1 cellular context compared by ENCODE assay signal in the genomic region with DNA sequence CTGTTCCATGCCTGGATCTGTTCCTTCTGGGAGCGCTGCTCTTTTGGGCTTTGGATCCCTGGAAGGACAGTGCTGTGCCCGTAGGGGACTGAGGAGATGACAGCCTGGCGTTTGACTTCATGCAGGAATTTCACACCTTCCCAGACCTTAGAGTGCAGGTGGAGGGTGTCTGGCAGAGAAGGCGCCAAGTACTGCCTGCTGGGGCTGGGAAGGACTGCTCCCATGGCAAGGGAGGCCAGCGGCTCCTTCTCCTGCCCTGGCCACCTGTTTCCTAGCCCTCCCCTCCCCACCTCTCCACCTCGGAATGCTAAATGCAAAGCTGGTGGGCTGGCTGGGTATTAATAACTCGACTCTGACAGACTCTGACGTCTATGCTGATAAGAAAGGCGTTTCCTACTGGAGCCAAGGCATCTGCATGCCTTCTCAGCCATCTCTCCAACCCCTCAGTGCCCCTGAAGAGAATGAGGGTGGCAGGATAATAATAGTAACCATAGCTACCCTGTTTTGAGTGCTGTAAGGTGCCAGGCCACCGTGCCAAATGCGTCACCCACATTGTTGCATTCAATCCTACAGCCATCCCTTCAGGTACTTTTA.
TF ChIP-seq lines count a peak whose summit lies in the region.

No MANE protein-coding gene starts in this region.

TF ChIP-seq in K562, 482 proteins besides CTCF, POLR2A, EP300 and RAD21 (continued from another document):
- TF ChIP-seq PBX2 (CRISPR knock-in tag; IDR thresholded peaks at IDR 0.05; ENCODE audit: low read depth): no peak
- TF ChIP-seq PBX2 (tag; conservative IDR thresholded peaks at IDR 0.05; ENCODE audit: low read depth): peak; percentile 71
- no peak; the same call in 1 of the 2 replicates for TF ChIP-seq ZFX (CRISPR knock-in tag; IDR thresholded peaks at IDR 0.05)
- TF ChIP-seq, protein P1, sequence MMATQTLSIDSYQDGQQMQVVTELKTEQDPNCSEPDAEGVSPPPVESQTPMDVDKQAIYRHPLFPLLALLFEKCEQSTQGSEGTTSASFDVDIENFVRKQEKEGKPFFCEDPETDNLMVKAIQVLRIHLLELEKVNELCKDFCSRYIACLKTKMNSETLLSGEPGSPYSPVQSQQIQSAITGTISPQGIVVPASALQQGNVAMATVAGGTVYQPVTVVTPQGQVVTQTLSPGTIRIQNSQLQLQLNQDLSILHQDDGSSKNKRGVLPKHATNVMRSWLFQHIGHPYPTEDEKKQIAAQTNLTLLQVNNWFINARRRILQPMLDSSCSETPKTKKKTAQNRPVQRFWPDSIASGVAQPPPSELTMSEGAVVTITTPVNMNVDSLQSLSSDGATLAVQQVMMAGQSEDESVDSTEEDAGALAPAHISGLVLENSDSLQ (IDR thresholded peaks at IDR 0.05): peak; percentile 86
- no peak for TF ChIP-seq PHF20 (IDR thresholded peaks at IDR 0.05; ENCODE audit: partially characterized antibody)
- peak in 1 of 2 experiments; percentile 43 for TF ChIP-seq E2F6 (IDR thresholded peaks at IDR 0.05; ENCODE audit: borderline replicate concordance in 1 of 2, extremely low read depth in 1 of 2, insufficient read depth in 1 of 2, insufficient read length in 1 of 2, low read depth in 1 of 2, low read length in 1 of 2, poor library complexity in 1 of 2, severe bottlenecking in 1 of 2)
- no peak for TF ChIP-seq ZNF232 (CRISPR knock-in tag; IDR thresholded peaks at IDR 0.05)
- TF ChIP-seq CBFA2T3 (IDR thresholded peaks at IDR 0.05): no peak
- TF ChIP-seq, protein P2, sequence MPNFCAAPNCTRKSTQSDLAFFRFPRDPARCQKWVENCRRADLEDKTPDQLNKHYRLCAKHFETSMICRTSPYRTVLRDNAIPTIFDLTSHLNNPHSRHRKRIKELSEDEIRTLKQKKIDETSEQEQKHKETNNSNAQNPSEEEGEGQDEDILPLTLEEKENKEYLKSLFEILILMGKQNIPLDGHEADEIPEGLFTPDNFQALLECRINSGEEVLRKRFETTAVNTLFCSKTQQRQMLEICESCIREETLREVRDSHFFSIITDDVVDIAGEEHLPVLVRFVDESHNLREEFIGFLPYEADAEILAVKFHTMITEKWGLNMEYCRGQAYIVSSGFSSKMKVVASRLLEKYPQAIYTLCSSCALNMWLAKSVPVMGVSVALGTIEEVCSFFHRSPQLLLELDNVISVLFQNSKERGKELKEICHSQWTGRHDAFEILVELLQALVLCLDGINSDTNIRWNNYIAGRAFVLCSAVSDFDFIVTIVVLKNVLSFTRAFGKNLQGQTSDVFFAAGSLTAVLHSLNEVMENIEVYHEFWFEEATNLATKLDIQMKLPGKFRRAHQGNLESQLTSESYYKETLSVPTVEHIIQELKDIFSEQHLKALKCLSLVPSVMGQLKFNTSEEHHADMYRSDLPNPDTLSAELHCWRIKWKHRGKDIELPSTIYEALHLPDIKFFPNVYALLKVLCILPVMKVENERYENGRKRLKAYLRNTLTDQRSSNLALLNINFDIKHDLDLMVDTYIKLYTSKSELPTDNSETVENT (CRISPR knock-in tag; IDR thresholded peaks at IDR 0.05): 0 out of 2 replicates have a peak, but pooled peaks have one; percentile 16
- 0 out of 2 replicates have a peak, but pooled peaks have one; percentile 35 for TF ChIP-seq ZNF785 (CRISPR knock-in tag; IDR thresholded peaks at IDR 0.05)
- no peak for TF ChIP-seq ILK (tag; IDR thresholded peaks at IDR 0.05; ENCODE audit: borderline replicate concordance, low read depth)
- TF ChIP-seq, protein P3, sequence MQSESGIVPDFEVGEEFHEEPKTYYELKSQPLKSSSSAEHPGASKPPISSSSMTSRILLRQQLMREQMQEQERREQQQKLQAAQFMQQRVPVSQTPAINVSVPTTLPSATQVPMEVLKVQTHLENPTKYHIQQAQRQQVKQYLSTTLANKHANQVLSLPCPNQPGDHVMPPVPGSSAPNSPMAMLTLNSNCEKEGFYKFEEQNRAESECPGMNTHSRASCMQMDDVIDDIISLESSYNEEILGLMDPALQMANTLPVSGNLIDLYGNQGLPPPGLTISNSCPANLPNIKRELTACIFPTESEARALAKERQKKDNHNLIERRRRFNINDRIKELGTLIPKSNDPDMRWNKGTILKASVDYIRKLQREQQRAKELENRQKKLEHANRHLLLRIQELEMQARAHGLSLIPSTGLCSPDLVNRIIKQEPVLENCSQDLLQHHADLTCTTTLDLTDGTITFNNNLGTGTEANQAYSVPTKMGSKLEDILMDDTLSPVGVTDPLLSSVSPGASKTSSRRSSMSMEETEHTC (IDR thresholded peaks at IDR 0.05): no peak
- TF ChIP-seq ZNF408 (CRISPR knock-in tag; IDR thresholded peaks at IDR 0.05; ENCODE audit: low read depth): no peak
- TF ChIP-seq MEIS2 (IDR thresholded peaks at IDR 0.05; ENCODE audit: partially characterized antibody): peak; percentile 89
- peak; percentile 43 for TF ChIP-seq RBBP5 (IDR thresholded peaks at IDR 0.05; ENCODE audit: borderline replicate concordance, insufficient read depth, low read length, poor library complexity, severe bottlenecking)
- 0 out of 2 replicates have a peak, but pooled peaks have one; percentile 26 for TF ChIP-seq ZNF41 (CRISPR knock-in tag; conservative IDR thresholded peaks at IDR 0.05)
- peak in 1 of 2 experiments; percentile 49; a peak in 1 of 4 replicates for TF ChIP-seq KDM4B (IDR thresholded peaks at IDR 0.05; ENCODE audit: borderline replicate concordance in 2 of 2, low read depth in 1 of 2)
- 0 out of 2 replicates have a peak, but pooled peaks have one; percentile 7 for TF ChIP-seq SMAD4 (CRISPR knock-in tag; conservative IDR thresholded peaks at IDR 0.05)
- TF ChIP-seq ZNF277 (CRISPR knock-in tag; IDR thresholded peaks at IDR 0.05; ENCODE audit: borderline replicate concordance): no peak
- peak; percentile 57 for TF ChIP-seq L3MBTL2 (IDR thresholded peaks at IDR 0.05)
- no peak for TF ChIP-seq ARID4B (CRISPR knock-in tag; IDR thresholded peaks at IDR 0.05)
TF ChIP-seq in K562: peak in this region for 33.
